8 cellular contexts compared by ENCODE assay signal in the genomic region with DNA sequence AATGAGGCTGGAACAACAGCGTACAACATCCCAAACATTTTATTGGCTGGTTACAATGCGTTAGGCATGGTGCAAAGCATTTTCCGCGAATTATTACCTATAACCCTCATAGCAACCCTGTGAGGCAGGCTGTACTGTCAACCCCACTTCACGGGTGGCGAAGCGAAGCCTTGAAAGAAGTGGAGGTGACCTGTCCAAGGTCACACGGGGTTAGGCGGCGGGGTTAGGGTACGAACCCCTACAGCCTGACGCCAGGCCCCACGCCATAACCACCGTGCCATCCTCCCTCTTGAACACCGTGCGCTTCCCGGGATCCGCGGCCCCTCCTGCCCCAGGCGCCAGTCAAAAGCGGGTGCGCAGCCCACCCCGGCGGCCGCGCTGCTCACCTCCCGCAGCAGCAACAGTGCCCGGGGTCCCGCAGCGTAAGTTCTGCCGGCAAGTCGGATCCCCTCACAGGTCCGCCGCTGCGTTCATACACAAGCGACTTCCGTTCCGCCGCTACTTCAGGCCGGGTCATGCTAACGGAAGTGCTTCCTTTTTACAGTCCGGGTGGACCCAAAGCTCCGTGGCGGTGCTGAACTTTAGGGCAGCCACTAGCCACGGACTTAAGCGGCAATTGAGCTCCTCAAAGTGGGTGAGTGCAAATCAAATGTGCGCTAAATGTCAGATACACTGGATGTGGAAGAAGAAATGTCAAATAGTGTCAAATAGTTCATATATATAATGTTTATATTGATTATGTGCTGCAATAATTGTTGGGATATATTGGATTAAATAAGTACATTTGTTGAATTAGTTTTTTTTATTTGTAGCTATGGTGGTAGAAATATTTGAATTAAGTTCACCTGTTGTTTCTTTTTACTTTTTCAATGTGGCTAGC. TPM values are rescaled to one million over a fixed set of nuclear protein-coding genes. Genes with fewer than 3 reads are reported as not detected.
DNase-seq lines count a peak whose midpoint lies in the region; ATAC-seq and TF ChIP-seq lines count a peak whose summit lies in the region.

A gene with protein sequence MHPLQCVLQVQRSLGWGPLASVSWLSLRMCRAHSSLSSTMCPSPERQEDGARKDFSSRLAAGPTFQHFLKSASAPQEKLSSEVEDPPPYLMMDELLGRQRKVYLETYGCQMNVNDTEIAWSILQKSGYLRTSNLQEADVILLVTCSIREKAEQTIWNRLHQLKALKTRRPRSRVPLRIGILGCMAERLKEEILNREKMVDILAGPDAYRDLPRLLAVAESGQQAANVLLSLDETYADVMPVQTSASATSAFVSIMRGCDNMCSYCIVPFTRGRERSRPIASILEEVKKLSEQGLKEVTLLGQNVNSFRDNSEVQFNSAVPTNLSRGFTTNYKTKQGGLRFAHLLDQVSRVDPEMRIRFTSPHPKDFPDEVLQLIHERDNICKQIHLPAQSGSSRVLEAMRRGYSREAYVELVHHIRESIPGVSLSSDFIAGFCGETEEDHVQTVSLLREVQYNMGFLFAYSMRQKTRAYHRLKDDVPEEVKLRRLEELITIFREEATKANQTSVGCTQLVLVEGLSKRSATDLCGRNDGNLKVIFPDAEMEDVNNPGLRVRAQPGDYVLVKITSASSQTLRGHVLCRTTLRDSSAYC (minus strand): TSS at position 478 of the 880 bp plus-strand sequence. CDS start 4,455 bp downstream, outside the sequence.

- peaks cover 15% of the 10 kb centered on the region for H3K4me1 ChIP-seq in osteoblast (ENCODE audit: insufficient read depth, low read length)

- peak within 1 kb of the TSS; percentile 98 for H3K4me3 Mint-ChIP-seq in HFFc6

- DNase-seq in G401 (ENCODE audit: low spot score) (peak; percentile 90), HFFc6 (peak; percentile 81), NCI-H1105 (lab: John Stamatoyannopoulos, UW) (peak; percentile 93), SKM-1 treated with dmso at 0.1 percent for 144 hours (lab: John Stamatoyannopoulos, UW; ENCODE audit: unreplicated experiment) (peak; percentile 78), head of caudate nucleus (peak; percentile 80 to 96 (median 89)), osteoblast (ENCODE audit: insufficient read length, low spot score, missing footprints) (peak; percentile 89)
- DNase-seq in activated naive CD4-positive, alpha-beta T cell treated with anti-CD3 and anti-CD28 coated beads, Interleukin-2, amount 50 U/mL, for 72 hours (ENCODE audit: low spot score in 2 of 2), result peak; percentile 81 to 85

- no peaks in the 10 kb centered on the region for H3K27me3 ChIP-seq in osteoblast (ENCODE audit: insufficient read depth, low read length)

- H3K27ac ChIP-seq in osteoblast (ENCODE audit: low read depth, low read length), result peak within 1 kb of the TSS; percentile 72
- H3K27ac ChIP-seq in temporal lobe (ENCODE audit: low read depth, low read length), result no peak within 1 kb of the TSS

- H3K4me2 ChIP-seq in osteoblast (ENCODE audit: insufficient read depth, low read length), result peak within 1 kb of the TSS; percentile 98

- H3K4me1 Mint-ChIP-seq in HFFc6 (ENCODE audit: low read depth), result peaks cover 38% of the 10 kb centered on the region

- H3K27ac Mint-ChIP-seq in HFFc6, result peak within 1 kb of the TSS; percentile 87
- H3K27ac Mint-ChIP-seq in activated naive CD4-positive, alpha-beta T cell treated with anti-CD3 and anti-CD28 coated beads, Interleukin-2, amount 50 U/mL, for 72 hours, result peak within 1 kb of the TSS; percentile 93

- no peaks in the 10 kb centered on the region; the same call in 1 of the 2 replicates for H3K27me3 Mint-ChIP-seq in HFFc6 (ENCODE audit: insufficient read depth)

- H3K4me3 ChIP-seq in osteoblast (ENCODE audit: insufficient read depth, low read length), result peak within 1 kb of the TSS; percentile 92

- peak within 1 kb of the TSS; percentile 97 for H2AFZ ChIP-seq in osteoblast (ENCODE audit: low read length)

- TF ChIP-seq CTCF in HFFc6 (IDR thresholded peaks at IDR 0.05) (no peak), osteoblast (IDR thresholded peaks at IDR 0.05; ENCODE audit: extremely low read depth, low read depth, low read length) (no peak)

- intact Hi-C loops in head of caudate nucleus (cut with DNase I), result no loop called here

- H3K36me3 Mint-ChIP-seq in HFFc6 (ENCODE audit: low read depth), result peaks cover 8% of the 10 kb centered on the region; the same call in 1 of the 2 replicates
- no peaks in the 10 kb centered on the region for H3K36me3 Mint-ChIP-seq in activated naive CD4-positive, alpha-beta T cell treated with anti-CD3 and anti-CD28 coated beads, Interleukin-2, amount 50 U/mL, for 72 hours

- in situ Hi-C loops in G401 (cut with HindIII; ENCODE audit: low sequenced_read_pairs), result no loop called here

- no peaks in the 10 kb centered on the region for H3K36me3 ChIP-seq in osteoblast (ENCODE audit: insufficient read depth, low read length)

- no peaks in the 10 kb centered on the region for H3K9me3 Mint-ChIP-seq in HFFc6
- no peaks in the 10 kb centered on the region for H3K9me3 Mint-ChIP-seq in activated naive CD4-positive, alpha-beta T cell treated with anti-CD3 and anti-CD28 coated beads, Interleukin-2, amount 50 U/mL, for 72 hours

- peaks cover 9% of the 10 kb centered on the region for H4K20me1 ChIP-seq in osteoblast (ENCODE audit: insufficient read depth, low read length)

- H3K9me3 ChIP-seq in osteoblast (ENCODE audit: low read depth, low read length), result no peaks in the 10 kb centered on the region

- ATAC-seq in activated naive CD4-positive, alpha-beta T cell treated with anti-CD3 and anti-CD28 coated beads, Interleukin-2, amount 50 U/mL, for 72 hours, result peak; percentile 97 to 98

- peaks cover 55% of the 10 kb centered on the region for H3K79me2 ChIP-seq in osteoblast (ENCODE audit: insufficient read depth, low read length)

RNA-seq across cellular contexts. Expression of the gene that starts here (rescaled TPM):
- total RNA-seq in G401 (2014; rRNA removed; shearing (Covaris generic)), result 41.6 and 65.5 TPM in 2 replicates
- total RNA-seq in HFFc6 (2021; fragmentation: NEBNext Ultra II Directional; extraction: Animal tissue kit (Norgen Biotek cat#: 25700)), result 10 to 100 TPM; 22.8 to 28.4 (median 25.0) TPM
- total RNA-seq in activated naive CD4-positive, alpha-beta T cell treated with anti-CD3 and anti-CD28 coated beads, Interleukin-2, amount 50 U/mL, for 72 hours, result 10 to 100 TPM; 40.0 to 44.2 TPM
- total RNA-seq in osteoblast, result 14.4 and 16.6 TPM in 2 replicates
- 18.9 TPM for total RNA-seq in temporal lobe
